ENCODE assay signal across 18 cellular contexts in the genomic region with DNA sequence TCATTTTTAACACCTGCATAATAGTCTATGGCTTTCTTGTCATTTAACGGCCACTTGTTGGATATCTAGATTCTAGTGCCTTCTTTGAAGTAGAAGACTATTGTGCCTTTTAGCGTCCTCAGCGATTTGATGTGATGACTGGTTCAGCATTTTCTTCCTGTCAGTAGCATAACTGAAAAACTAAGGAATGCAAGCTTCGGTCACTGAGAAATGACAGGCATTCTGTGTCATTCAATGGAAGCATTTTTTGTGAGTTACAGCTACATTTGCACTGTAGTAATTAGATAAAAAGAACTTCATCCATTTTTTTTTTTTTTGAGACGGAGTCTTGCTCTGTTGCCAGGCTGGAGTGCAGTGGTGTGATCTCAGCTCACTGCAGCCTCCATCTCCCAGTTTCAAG. TPM values are rescaled to one million over a fixed set of nuclear protein-coding genes. Genes with fewer than 3 reads are reported as not detected.
DNase-seq lines count a peak whose midpoint lies in the region; ATAC-seq and FAIRE-seq lines count a peak whose summit lies in the region.
"Had no signal": no experiment of that assay in that cellular context is flagged by ENCODE, and none has a peak within 500 bp of the region (broad histone marks: within the 10 kb centered on the region; RNA-seq: fewer than 3 reads in every experiment).

No MANE protein-coding gene starts in this region.

- H3K4me3 ChIP-seq in SJSA1: no peak overlapping the region

- DNase-seq in GM04503 (ENCODE audit: low read depth): peak; percentile 49
- peak; percentile 49 to 70 for DNase-seq in SJSA1 (ENCODE audit: low read depth in 1 of 2, low spot score in 2 of 2)
- DNase-seq in dedifferentiated amniotic fluid mesenchymal stem cell (ENCODE audit: extremely low spot score): peak; percentile 19
- DNase-seq in urothelium cell line (ENCODE audit: low spot score): peak; percentile 21
- DNase-seq in NCI-H2107 (lab: John Stamatoyannopoulos, UW): no peak
- DNase-seq: AML-193, Caco-2, DMS153, GOT3, NCI-H1417, NCI-H187 treated with DMSO at 0.1 percent for 48 hours, NCI-H345, NCI-H524 treated with DMSO at 0.1 percent for 48 hours had no signal

- no peak for FAIRE-seq in urothelium cell line (lab: Jason Lieb, UNC)
- FAIRE-seq: GM12892, GM18507 had no signal

- H3K27ac ChIP-seq in SJSA1: peak overlapping the region; percentile 48
- H3K27ac ChIP-seq: KMS-11 had no signal

- ATAC-seq in HG03139 (IDR thresholded peaks at IDR 0.05; ENCODE audit: unreplicated experiment) (no peak), GM21825 (IDR thresholded peaks at IDR 0.05; ENCODE audit: unreplicated experiment) (no peak)

- no peaks in the 10 kb centered on the region for H3K36me3 ChIP-seq in SJSA1

- no peaks in the 10 kb centered on the region for H3K9me3 ChIP-seq in SJSA1 (replicated peaks)
- H3K9me3 ChIP-seq: Caco-2 had no signal

- no peaks in the 10 kb centered on the region for H3K27me3 ChIP-seq in SJSA1 (replicated peaks)

- H3K4me1 ChIP-seq in SJSA1 (replicated peaks): peaks cover 21% of the 10 kb centered on the region
- H3K4me1 ChIP-seq: Caco-2 had no signal

RNA-seq across cellular contexts. Expression of gene NEK11, which starts 10.3 kb away (rescaled TPM):
- 6.3 and 18.0 TPM in 2 replicates for total RNA-seq in SJSA1 (2014; rRNA removed; shearing (Covaris generic))

RNA-seq across cellular contexts. Expression of gene ASTE1, which starts 10.4 kb away (rescaled TPM):
- total RNA-seq in SJSA1 (2014; rRNA removed; shearing (Covaris generic)): 4.9 TPM in 2 replicates
